In genomic region chr15:52100807-52101206, GRCh38 we compare ENCODE assay signal across 10 cellular contexts. TPM values are rescaled to one million over a fixed set of nuclear protein-coding genes. Genes with fewer than 3 reads are reported as not detected.
DNase-seq lines count a peak whose midpoint lies in the region; ATAC-seq and TF ChIP-seq lines count a peak whose summit lies in the region.
"Had no signal": no experiment of that assay in that cellular context is flagged by ENCODE, and none has a peak within 500 bp of the region (broad histone marks: within the 10 kb centered on the region; RNA-seq: fewer than 3 reads in every experiment).

No MANE protein-coding gene starts in this region.

- peaks cover 7% of the 10 kb centered on the region for H3K4me1 Mint-ChIP-seq in activated CD8-positive, alpha-beta T cell treated with anti-CD3 and anti-CD28 coated beads, Interleukin-2, amount 10 ng/mL, durations not matched to agents 7 days and 5 days (ENCODE audit: low read depth)
- no peaks in the 10 kb centered on the region; the same call in 2 of the 3 replicates for H3K4me1 Mint-ChIP-seq in GM23338

- H3K27me3 ChIP-seq in brain microvascular endothelial cell (replicated peaks) (no peaks in the 10 kb centered on the region), right lobe of liver (no peaks in the 10 kb centered on the region), WERI-Rb-1 (ENCODE audit: insufficient read depth, low read depth, severe bottlenecking) (no peaks in the 10 kb centered on the region), GM23338 (ENCODE audit: insufficient read depth) (no peaks in the 10 kb centered on the region)

- no peak overlapping the region for H3K27ac Mint-ChIP-seq in activated CD8-positive, alpha-beta T cell treated with anti-CD3 and anti-CD28 coated beads, Interleukin-2, amount 10 ng/mL, durations not matched to agents 7 days and 5 days
- no peak overlapping the region for H3K27ac Mint-ChIP-seq in GM23338

- POLR2A ChIA-PET in activated CD8-positive, alpha-beta T cell treated with anti-CD3 and anti-CD28 coated beads, Interleukin-2, amount 10 ng/mL, durations not matched to agents 7 days and 5 days (lab: Charles Lee): no interaction called here

- intact Hi-C loops in right lobe of liver (cut with DNase I): no loop called here

- no peaks in the 10 kb centered on the region for H4K20me1 ChIP-seq in GM23338 (replicated peaks; ENCODE audit: insufficient read depth)

- TF ChIP-seq POLR2A in right lobe of liver (IDR thresholded peaks at IDR 0.05): no peak

- H3K9me3 ChIP-seq in right lobe of liver (no peaks in the 10 kb centered on the region), WERI-Rb-1 (ENCODE audit: severe bottlenecking) (no peaks in the 10 kb centered on the region)

- TF ChIP-seq CTCF in brain microvascular endothelial cell (IDR thresholded peaks at IDR 0.05; ENCODE audit: low read depth, low read length, missing control alignments) (no peak), right lobe of liver (IDR thresholded peaks at IDR 0.05) (no peak), WERI-Rb-1 (IDR thresholded peaks at IDR 0.05; ENCODE audit: low read depth, low read length) (no peak), GM23338 (conservative IDR thresholded peaks at IDR 0.05; ENCODE audit: low read depth in 2 of 2) (no peak)

- no peaks in the 10 kb centered on the region for H3K36me3 Mint-ChIP-seq in activated CD8-positive, alpha-beta T cell treated with anti-CD3 and anti-CD28 coated beads, Interleukin-2, amount 10 ng/mL, durations not matched to agents 7 days and 5 days (ENCODE audit: low read depth)
- H3K36me3 Mint-ChIP-seq in GM23338 (ENCODE audit: low read depth): no peaks in the 10 kb centered on the region

- no peaks in the 10 kb centered on the region for H3K4me1 ChIP-seq in right lobe of liver
- no peaks in the 10 kb centered on the region for H3K4me1 ChIP-seq in GM23338 (ENCODE audit: insufficient read depth)

- peaks cover 12% of the 10 kb centered on the region for H3K27me3 Mint-ChIP-seq in activated CD8-positive, alpha-beta T cell treated with anti-CD3 and anti-CD28 coated beads, Interleukin-2, amount 10 ng/mL, durations not matched to agents 7 days and 5 days (ENCODE audit: low read depth)
- H3K27me3 Mint-ChIP-seq in GM23338 (ENCODE audit: insufficient read depth, low read depth, poor library complexity): no peaks in the 10 kb centered on the region

- H3K27ac ChIP-seq in brain microvascular endothelial cell: no peak overlapping the region
- no peak overlapping the region for H3K27ac ChIP-seq in right lobe of liver
- no peak overlapping the region for H3K27ac ChIP-seq in WERI-Rb-1
- H3K27ac ChIP-seq in GM23338 (ENCODE audit: low read depth): no peak overlapping the region
- H3K27ac ChIP-seq: VCaP had no signal

- no peaks in the 10 kb centered on the region for H3K36me3 ChIP-seq in brain microvascular endothelial cell (replicated peaks)
- H3K36me3 ChIP-seq in right lobe of liver: no peaks in the 10 kb centered on the region
- no peaks in the 10 kb centered on the region for H3K36me3 ChIP-seq in WERI-Rb-1
- no peaks in the 10 kb centered on the region for H3K36me3 ChIP-seq in GM23338 (ENCODE audit: insufficient read depth)

- no peaks in the 10 kb centered on the region for H3K9me3 Mint-ChIP-seq in activated CD8-positive, alpha-beta T cell treated with anti-CD3 and anti-CD28 coated beads, Interleukin-2, amount 10 ng/mL, durations not matched to agents 7 days and 5 days (ENCODE audit: insufficient read depth)
- no peaks in the 10 kb centered on the region for H3K9me3 Mint-ChIP-seq in GM23338

- DNase-seq in AG08396 (ENCODE audit: low spot score): peak; percentile 59
- peak; percentile 92 for DNase-seq in LHCN-M2 (ENCODE audit: low read depth)
- DNase-seq in brain microvascular endothelial cell: peak; percentile 97
- DNase-seq in right lobe of liver: peak; percentile 57 to 71 (median 66)
- DNase-seq in activated CD8-positive, alpha-beta T cell treated with anti-CD3 and anti-CD28 coated beads, Interleukin-2, amount 10 ng/mL, durations not matched to agents 7 days and 5 days: no peak
- no peak for DNase-seq in WERI-Rb-1
- no peak for DNase-seq in GM23338 (ENCODE audit: low spot score)
- DNase-seq: stimulated activated CD4-positive, alpha-beta T cell treated with anti-CD3 and anti-CD28 coated beads, Interleukin-12 subunit alpha, Interleukin-12 subunit beta, amount 100 ng/mL, for 4 hours had no signal

- H3K4me3 ChIP-seq in brain microvascular endothelial cell (ENCODE audit: low read depth, low read length) (no peak overlapping the region), right lobe of liver (no peak overlapping the region), WERI-Rb-1 (ENCODE audit: low read depth, low read length) (no peak overlapping the region), GM23338 (no peak overlapping the region)

- in situ Hi-C loops in brain microvascular endothelial cell (cut with HindIII; ENCODE audit: low pct_ligation_motif_present, low sequenced_read_pairs): no loop called here

- H2AFZ ChIP-seq in GM23338: no peak overlapping the region

- H3F3A ChIP-seq in GM23338 (replicated peaks; ENCODE audit: low read depth): no peaks in the 10 kb centered on the region

- H3K9me2 ChIP-seq in GM23338 (ENCODE audit: insufficient read depth): no peaks in the 10 kb centered on the region

- no peak for ATAC-seq in right lobe of liver
- ATAC-seq in activated CD8-positive, alpha-beta T cell treated with anti-CD3 and anti-CD28 coated beads, Interleukin-2, amount 10 ng/mL, durations not matched to agents 7 days and 5 days: no peak
- ATAC-seq in GM21786 (IDR thresholded peaks at IDR 0.05; ENCODE audit: unreplicated experiment): no peak
- no peak for ATAC-seq in GM23338

- no peak overlapping the region for H3K4me2 ChIP-seq in GM23338

- H3K79me2 ChIP-seq in GM23338 (replicated peaks; ENCODE audit: insufficient read depth): no peaks in the 10 kb centered on the region

- CTCF ChIA-PET in activated CD8-positive, alpha-beta T cell treated with anti-CD3 and anti-CD28 coated beads, Interleukin-2, amount 10 ng/mL, durations not matched to agents 7 days and 5 days (lab: Charles Lee): no interaction called here

- WGBS in right lobe of liver (ENCODE audit: insufficient coverage, low coverage, low lambda C conversion rate, missing lambda C conversion rate): 49% methylated on average over 3 of the region's 4 CpGs

- H3K4me3 Mint-ChIP-seq in activated CD8-positive, alpha-beta T cell treated with anti-CD3 and anti-CD28 coated beads, Interleukin-2, amount 10 ng/mL, durations not matched to agents 7 days and 5 days: no peak overlapping the region
- no peak overlapping the region for H3K4me3 Mint-ChIP-seq in GM23338

TF ChIP-seq in GM23338, 12 proteins besides CTCF, POLR2A, EP300 and RAD21 (continues in another document):
- no peak for TF ChIP-seq STAT1 (IDR thresholded peaks at IDR 0.05; ENCODE audit: unreplicated experiment)

RNA-seq across cellular contexts. Expression of gene BCL2L10, which starts 11.8 kb away (rescaled TPM):
- total RNA-seq in LHCN-M2 (2014; rRNA removed) (0.06 TPM in 1 of 2 replicates, not detected in the other), right lobe of liver (1 to 10 TPM; 1.8 to 3.9 (median 2.6) TPM)
- polyA plus RNA-seq in LHCN-M2 (2012): not detected
- under 1 TPM in 1 of 2 experiments, not detected in 1; 0.26 TPM for total RNA-seq in activated CD8-positive, alpha-beta T cell treated with anti-CD3 and anti-CD28 coated beads, Interleukin-2, amount 10 ng/mL, durations not matched to agents 7 days and 5 days
- 1.6 and 3.3 TPM in 2 replicates for total RNA-seq in GM23338 (2014; rRNA removed; shearing (Covaris generic))
- polyA plus RNA-seq in GM23338 (2016; fragmentation: Nextera tagmentation; extraction: Ambion mirVana): 1.9 and 4.3 TPM in 2 replicates

Comparison
In these comparisons a context has a peak if more than half of its experiments do, and no peak if none do; other contexts are left out.
1. DNase-seq: peak in AG08396 (single experiment), LHCN-M2 (single experiment), brain microvascular endothelial cell (single experiment) and right lobe of liver (3 of 3); none in activated CD8-positive, alpha-beta T cell treated with anti-CD3 and anti-CD28 coated beads, Interleukin-2, amount 10 ng/mL, durations not matched to agents 7 days and 5 days (single experiment), WERI-Rb-1 (single experiment) and GM23338 (single experiment).